11 cellular contexts compared by ENCODE assay signal in genomic region chr7:135650831-135651573, GRCh38. TPM values are rescaled to one million over a fixed set of nuclear protein-coding genes. Genes with fewer than 3 reads are reported as not detected.
DNase-seq lines count a peak whose midpoint lies in the region; ATAC-seq, FAIRE-seq and TF ChIP-seq lines count a peak whose summit lies in the region.
"Had no signal": no experiment of that assay in that cellular context is flagged by ENCODE, and none has a peak within 500 bp of the region (broad histone marks: within the 10 kb centered on the region; RNA-seq: fewer than 3 reads in every experiment).

No MANE protein-coding gene starts in this region.

- H3K27me3 ChIP-seq in gastroesophageal sphincter = no peaks in the 10 kb centered on the region
- H3K27me3 ChIP-seq in pancreas = no peaks in the 10 kb centered on the region

- intact Hi-C loops in pancreas (cut with DNase I) = no loop called here

- 50 to 85% methylated on average over 2 to 5 of the region's 15 CpGs for WGBS in gastroesophageal sphincter (ENCODE audit: low coverage in 1 of 2), 2 donors
- WGBS in pancreas, 2 donors = 81 to 82% methylated on average over 15 of the region's 15 CpGs

- H3K9me3 ChIP-seq in gastroesophageal sphincter (no peaks in the 10 kb centered on the region), pancreas (no peaks in the 10 kb centered on the region)

- TF ChIP-seq POLR2A in gastroesophageal sphincter (IDR thresholded peaks at IDR 0.05) = no peak

- H3K4me3 ChIP-seq in gastroesophageal sphincter (no peak overlapping the region), pancreas (no peak overlapping the region)

- no peaks in the 10 kb centered on the region for H3K4me1 ChIP-seq in gastroesophageal sphincter
- no peaks in the 10 kb centered on the region for H3K4me1 ChIP-seq in pancreas

- no peak for TF ChIP-seq EP300 in gastroesophageal sphincter (IDR thresholded peaks at IDR 0.05)

- H3K27ac ChIP-seq in gastroesophageal sphincter (no peak overlapping the region), pancreas (no peak overlapping the region)

- TF ChIP-seq CTCF in gastroesophageal sphincter (IDR thresholded peaks at IDR 0.05) = no peak
- TF ChIP-seq CTCF in pancreas (IDR thresholded peaks at IDR 0.05) = no peak

- DNase-seq in GM04503 (ENCODE audit: low read depth) (peak; percentile 62), SW480 (ENCODE audit: low spot score) (peak; percentile 98), pancreas (peak in 1 of 6 donors; percentile 44), DMS153 treated with DMSO at 0.1 percent for 48 hours (lab: John Stamatoyannopoulos, UW; ENCODE audit: unreplicated experiment) (no peak)
- no peak for DNase-seq in activated CD8-positive, alpha-beta memory T cell treated with anti-CD3 and anti-CD28 coated beads, Interleukin-2, amount 50 U/mL, for 4 hours
- DNase-seq: activated gamma-delta T cell treated with Interleukin-2 at 50 U/mL for 16 hours, GDM1, NCI-H526 had no signal

- peak; percentile 69 for ATAC-seq in gastroesophageal sphincter
- peak in 3 of 4 donors; percentile 28 to 84 (median 56) for ATAC-seq in pancreas
- ATAC-seq in GM19455 (IDR thresholded peaks at IDR 0.05; ENCODE audit: unreplicated experiment) = no peak
- no peak for ATAC-seq in HG03520 (IDR thresholded peaks at IDR 0.05; ENCODE audit: unreplicated experiment)

- no peak for FAIRE-seq in pancreas (lab: Jason Lieb, UNC)

- H3K36me3 ChIP-seq in gastroesophageal sphincter (peaks cover 0 to 49% of the 10 kb centered on the region in 2 donors), pancreas (peaks cover 0 to 8% (median 0%) of the 10 kb centered on the region in 3 donors)

RNA-seq across cellular contexts. Expression of gene STMP1, which starts 11.3 kb away (rescaled TPM):
- total RNA-seq in gastroesophageal sphincter = 10 to 100 TPM in 2 of 4 donors, 1 to 10 TPM in 2; 6.5 to 17.4 (median 11.9) TPM
- total RNA-seq in pancreas = 10 to 100 TPM in 3 of 6 donors, 1 to 10 TPM in 3; 7.2 to 20.0 (median 10.6) TPM
- polyA plus RNA-seq in pancreas = 10 to 100 TPM; 12.5 to 21.4 TPM

Comparison
In these comparisons a context has a peak if more than half of its experiments do, and no peak if none do; other contexts are left out.
1. DNase-seq: peak in GM04503 (single experiment) and SW480 (single experiment); none in activated CD8-positive, alpha-beta memory T cell treated with anti-CD3 and anti-CD28 coated beads, Interleukin-2, amount 50 U/mL, for 4 hours (single experiment) and DMS153 treated with DMSO at 0.1 percent for 48 hours (single experiment).
2. ATAC-seq: peak in gastroesophageal sphincter (single experiment) and pancreas (3 of 4); none in GM19455 (single experiment) and HG03520 (single experiment).